In the genomic region with DNA sequence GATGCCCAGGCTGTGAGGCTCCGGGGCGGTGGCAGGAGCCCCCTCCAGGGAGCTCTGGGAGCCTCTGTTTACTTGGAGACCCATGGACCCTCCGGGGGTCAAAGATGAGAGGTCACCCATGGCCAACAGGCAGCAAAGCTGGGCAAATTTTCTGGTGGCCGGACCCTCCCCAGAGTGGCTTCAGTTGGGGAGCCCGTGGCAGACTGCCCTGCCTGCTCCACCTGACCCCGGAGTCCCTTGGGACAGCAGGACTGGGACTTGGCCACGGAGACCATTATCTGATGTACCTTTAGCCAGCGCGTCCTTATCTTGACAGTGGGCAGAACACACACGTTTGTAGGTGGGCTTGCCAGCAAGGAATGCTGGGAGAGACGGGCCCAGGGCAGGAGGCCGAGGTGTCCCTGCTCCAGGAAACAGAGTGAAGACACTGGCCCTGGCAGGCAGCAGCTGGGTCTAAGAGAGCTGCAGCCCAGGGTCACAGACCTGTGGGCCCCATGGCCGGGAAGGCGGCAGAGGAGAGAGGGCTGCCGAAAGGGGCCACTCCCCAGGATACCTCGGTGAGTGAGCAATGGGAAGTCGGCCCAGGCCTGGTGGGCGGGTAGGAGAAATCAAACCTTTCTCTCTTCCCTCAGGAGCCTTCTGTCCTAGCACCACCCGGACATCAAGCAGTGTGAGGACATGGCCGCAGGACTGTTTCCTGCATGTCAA, we compare ENCODE assay signal across 1 cellular context.
TF ChIP-seq lines count a peak whose summit lies in the region.

A gene (minus strand): TSS at position 280 of the 708 bp plus-strand sequence. CDS start 160 bp downstream, at position 120.
A gene (plus strand): TSS at position 412 of the 708 bp plus-strand sequence. CDS start 83 bp downstream, at position 495.

TF ChIP-seq in HepG2, 621 proteins besides CTCF, POLR2A, EP300 and RAD21 (continued from another document and continues in another):
- TF ChIP-seq, protein P1, sequence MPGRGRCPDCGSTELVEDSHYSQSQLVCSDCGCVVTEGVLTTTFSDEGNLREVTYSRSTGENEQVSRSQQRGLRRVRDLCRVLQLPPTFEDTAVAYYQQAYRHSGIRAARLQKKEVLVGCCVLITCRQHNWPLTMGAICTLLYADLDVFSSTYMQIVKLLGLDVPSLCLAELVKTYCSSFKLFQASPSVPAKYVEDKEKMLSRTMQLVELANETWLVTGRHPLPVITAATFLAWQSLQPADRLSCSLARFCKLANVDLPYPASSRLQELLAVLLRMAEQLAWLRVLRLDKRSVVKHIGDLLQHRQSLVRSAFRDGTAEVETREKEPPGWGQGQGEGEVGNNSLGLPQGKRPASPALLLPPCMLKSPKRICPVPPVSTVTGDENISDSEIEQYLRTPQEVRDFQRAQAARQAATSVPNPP (CRISPR knock-in tag; IDR thresholded peaks at IDR 0.05), result 0 out of 2 replicates have a peak, but pooled peaks have one; percentile 46
- TF ChIP-seq, protein P2, sequence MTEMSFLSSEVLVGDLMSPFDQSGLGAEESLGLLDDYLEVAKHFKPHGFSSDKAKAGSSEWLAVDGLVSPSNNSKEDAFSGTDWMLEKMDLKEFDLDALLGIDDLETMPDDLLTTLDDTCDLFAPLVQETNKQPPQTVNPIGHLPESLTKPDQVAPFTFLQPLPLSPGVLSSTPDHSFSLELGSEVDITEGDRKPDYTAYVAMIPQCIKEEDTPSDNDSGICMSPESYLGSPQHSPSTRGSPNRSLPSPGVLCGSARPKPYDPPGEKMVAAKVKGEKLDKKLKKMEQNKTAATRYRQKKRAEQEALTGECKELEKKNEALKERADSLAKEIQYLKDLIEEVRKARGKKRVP (CRISPR knock-in tag; IDR thresholded peaks at IDR 0.05), result no peak
- TF ChIP-seq ZNF768 (CRISPR knock-in tag; IDR thresholded peaks at IDR 0.05) (peak; percentile 54; the same call in 1 of the 2 replicates), BRD4 (CRISPR knock-in tag; IDR thresholded peaks at IDR 0.05) (0 out of 2 replicates have a peak, but pooled peaks have one; percentile 38), DMAP1 (CRISPR knock-in tag; IDR thresholded peaks at IDR 0.05) (peak; percentile 81; the same call in 1 of the 2 replicates), ZMYM3 (CRISPR knock-in tag; IDR thresholded peaks at IDR 0.05) (peak; percentile 27; the same call in 1 of the 2 replicates), KDM6A (CRISPR knock-in tag; IDR thresholded peaks at IDR 0.05; ENCODE audit: low read depth) (no peak), STAG1 (CRISPR knock-in tag; IDR thresholded peaks at IDR 0.05) (peak; percentile 21; the same call in 1 of the 2 replicates), SIX1 (CRISPR knock-in tag; IDR thresholded peaks at IDR 0.05; ENCODE audit: borderline replicate concordance) (no peak), SOX6 (IDR thresholded peaks at IDR 0.05) (no peak), SOX6 (CRISPR knock-in tag; IDR thresholded peaks at IDR 0.05) (peak; percentile 55), ZNF143 (CRISPR knock-in tag; IDR thresholded peaks at IDR 0.05) (peak; percentile 87), ZFP37 (CRISPR knock-in tag; IDR thresholded peaks at IDR 0.05; ENCODE audit: borderline replicate concordance) (no peak), HOXA5 (CRISPR knock-in tag; IDR thresholded peaks at IDR 0.05) (no peak; the same call in 1 of the 2 replicates), GATA4 (IDR thresholded peaks at IDR 0.05; ENCODE audit: borderline replicate concordance, low read depth) (peak; percentile 67), ZNF780A (CRISPR knock-in tag; IDR thresholded peaks at IDR 0.05) (no peak; the same call in 1 of the 2 replicates), NFKB2 (CRISPR knock-in tag; IDR thresholded peaks at IDR 0.05; ENCODE audit: borderline replicate concordance) (peak; percentile 78; the same call in 1 of the 2 replicates), ZNF556 (CRISPR knock-in tag; IDR thresholded peaks at IDR 0.05; ENCODE audit: borderline replicate concordance) (peak; percentile 83; the same call in 1 of the 2 replicates), ZBTB21 (CRISPR knock-in tag; IDR thresholded peaks at IDR 0.05) (peak; percentile 44), ZNF788 (CRISPR knock-in tag; IDR thresholded peaks at IDR 0.05; ENCODE audit: borderline replicate concordance) (0 out of 2 replicates have a peak, but pooled peaks have one; percentile 69), TRIM24 (CRISPR knock-in tag; IDR thresholded peaks at IDR 0.05) (no peak), ZNF260 (CRISPR knock-in tag; IDR thresholded peaks at IDR 0.05; ENCODE audit: borderline replicate concordance, low read depth) (no peak), MBD4 (IDR thresholded peaks at IDR 0.05; ENCODE audit: borderline replicate concordance, low read length) (no peak), ZNF230 (CRISPR knock-in tag; IDR thresholded peaks at IDR 0.05) (no peak; the same call in 1 of the 2 replicates), ZNF530 (CRISPR knock-in tag; IDR thresholded peaks at IDR 0.05; ENCODE audit: low read depth) (no peak), SRSF1 (optimal IDR thresholded peaks at IDR 0.05; ENCODE audit: low read depth, low read length) (peak; percentile 46), PCBP2 (optimal IDR thresholded peaks at IDR 0.05; ENCODE audit: low read depth, low read length, poor library complexity, severe bottlenecking) (no peak), ZNF432 (CRISPR knock-in tag; IDR thresholded peaks at IDR 0.05; ENCODE audit: borderline replicate concordance) (peak; percentile 70; the same call in 1 of the 2 replicates), ZNF619 (CRISPR knock-in tag; IDR thresholded peaks at IDR 0.05) (no peak), SRSF9 (IDR thresholded peaks at IDR 0.05; ENCODE audit: borderline replicate concordance, insufficient read depth, low read depth, low read length, poor library complexity, severe bottlenecking) (no peak), FOXO1 (CRISPR knock-in tag; IDR thresholded peaks at IDR 0.05) (0 out of 2 replicates have a peak, but pooled peaks have one; percentile 11), ZNF605 (CRISPR knock-in tag; IDR thresholded peaks at IDR 0.05) (peak; percentile 10; the same call in 1 of the 2 replicates), ZNF34 (CRISPR knock-in tag; IDR thresholded peaks at IDR 0.05; ENCODE audit: borderline replicate concordance) (0 out of 2 replicates have a peak, but pooled peaks have one; percentile 38), NR1H2 (CRISPR knock-in tag; IDR thresholded peaks at IDR 0.05; ENCODE audit: borderline replicate concordance, low read depth) (peak; percentile 87; the same call in 1 of the 2 replicates), BRCA1 (CRISPR knock-in tag; IDR thresholded peaks at IDR 0.05) (0 out of 2 replicates have a peak, but pooled peaks have one; percentile 53), ZNF263 (CRISPR knock-in tag; IDR thresholded peaks at IDR 0.05) (no peak), ZNF296 (CRISPR knock-in tag; conservative IDR thresholded peaks at IDR 0.05) (peak; percentile 82; the same call in 1 of the 2 replicates), MYC (CRISPR knock-in tag; IDR thresholded peaks at IDR 0.05; ENCODE audit: borderline replicate concordance) (peak; percentile 74; the same call in 1 of the 2 replicates), PITX1 (CRISPR knock-in tag; IDR thresholded peaks at IDR 0.05) (peak; percentile 39; the same call in 1 of the 2 replicates), ELF1 (CRISPR knock-in tag; IDR thresholded peaks at IDR 0.05) (peak; percentile 9; the same call in 1 of the 2 replicates), ZNF782 (CRISPR knock-in tag; IDR thresholded peaks at IDR 0.05; ENCODE audit: borderline replicate concordance) (no peak; the same call in 1 of the 2 replicates), NKX3-1 (CRISPR knock-in tag; IDR thresholded peaks at IDR 0.05) (0 out of 2 replicates have a peak, but pooled peaks have one; percentile 36), RFX1 (IDR thresholded peaks at IDR 0.05) (no peak), ZNF75D (CRISPR knock-in tag; IDR thresholded peaks at IDR 0.05; ENCODE audit: borderline replicate concordance) (no peak), ZNF777 (CRISPR knock-in tag; IDR thresholded peaks at IDR 0.05) (peak; percentile 41; the same call in 1 of the 2 replicates), KLF6 (CRISPR knock-in tag; IDR thresholded peaks at IDR 0.05) (no peak; the same call in 1 of the 2 replicates), ZNF709 (CRISPR knock-in tag; IDR thresholded peaks at IDR 0.05) (peak; percentile 83), SALL1 (CRISPR knock-in tag; IDR thresholded peaks at IDR 0.05) (peak; percentile 76)
- TF ChIP-seq, protein P3, sequence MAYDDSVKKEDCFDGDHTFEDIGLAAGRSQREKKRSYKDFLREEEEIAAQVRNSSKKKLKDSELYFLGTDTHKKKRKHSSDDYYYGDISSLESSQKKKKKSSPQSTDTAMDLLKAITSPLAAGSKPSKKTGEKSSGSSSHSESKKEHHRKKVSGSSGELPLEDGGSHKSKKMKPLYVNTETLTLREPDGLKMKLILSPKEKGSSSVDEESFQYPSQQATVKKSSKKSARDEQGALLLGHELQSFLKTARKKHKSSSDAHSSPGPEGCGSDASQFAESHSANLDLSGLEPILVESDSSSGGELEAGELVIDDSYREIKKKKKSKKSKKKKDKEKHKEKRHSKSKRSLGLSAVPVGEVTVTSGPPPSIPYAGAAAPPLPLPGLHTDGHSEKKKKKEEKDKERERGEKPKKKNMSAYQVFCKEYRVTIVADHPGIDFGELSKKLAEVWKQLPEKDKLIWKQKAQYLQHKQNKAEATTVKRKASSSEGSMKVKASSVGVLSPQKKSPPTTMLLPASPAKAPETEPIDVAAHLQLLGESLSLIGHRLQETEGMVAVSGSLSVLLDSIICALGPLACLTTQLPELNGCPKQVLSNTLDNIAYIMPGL (CRISPR knock-in tag; IDR thresholded peaks at IDR 0.05; ENCODE audit: borderline replicate concordance in 1 of 2, low read depth in 1 of 2), result peak; percentile 25 to 79; a peak in 3 of 4 replicates
- TF ChIP-seq, protein P4, sequence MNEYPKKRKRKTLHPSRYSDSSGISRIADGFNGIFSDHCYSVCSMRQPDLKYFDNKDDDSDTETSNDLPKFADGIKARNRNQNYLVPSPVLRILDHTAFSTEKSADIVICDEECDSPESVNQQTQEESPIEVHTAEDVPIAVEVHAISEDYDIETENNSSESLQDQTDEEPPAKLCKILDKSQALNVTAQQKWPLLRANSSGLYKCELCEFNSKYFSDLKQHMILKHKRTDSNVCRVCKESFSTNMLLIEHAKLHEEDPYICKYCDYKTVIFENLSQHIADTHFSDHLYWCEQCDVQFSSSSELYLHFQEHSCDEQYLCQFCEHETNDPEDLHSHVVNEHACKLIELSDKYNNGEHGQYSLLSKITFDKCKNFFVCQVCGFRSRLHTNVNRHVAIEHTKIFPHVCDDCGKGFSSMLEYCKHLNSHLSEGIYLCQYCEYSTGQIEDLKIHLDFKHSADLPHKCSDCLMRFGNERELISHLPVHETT (CRISPR knock-in tag; conservative IDR thresholded peaks at IDR 0.05), result no peak
- TF ChIP-seq, protein P5, sequence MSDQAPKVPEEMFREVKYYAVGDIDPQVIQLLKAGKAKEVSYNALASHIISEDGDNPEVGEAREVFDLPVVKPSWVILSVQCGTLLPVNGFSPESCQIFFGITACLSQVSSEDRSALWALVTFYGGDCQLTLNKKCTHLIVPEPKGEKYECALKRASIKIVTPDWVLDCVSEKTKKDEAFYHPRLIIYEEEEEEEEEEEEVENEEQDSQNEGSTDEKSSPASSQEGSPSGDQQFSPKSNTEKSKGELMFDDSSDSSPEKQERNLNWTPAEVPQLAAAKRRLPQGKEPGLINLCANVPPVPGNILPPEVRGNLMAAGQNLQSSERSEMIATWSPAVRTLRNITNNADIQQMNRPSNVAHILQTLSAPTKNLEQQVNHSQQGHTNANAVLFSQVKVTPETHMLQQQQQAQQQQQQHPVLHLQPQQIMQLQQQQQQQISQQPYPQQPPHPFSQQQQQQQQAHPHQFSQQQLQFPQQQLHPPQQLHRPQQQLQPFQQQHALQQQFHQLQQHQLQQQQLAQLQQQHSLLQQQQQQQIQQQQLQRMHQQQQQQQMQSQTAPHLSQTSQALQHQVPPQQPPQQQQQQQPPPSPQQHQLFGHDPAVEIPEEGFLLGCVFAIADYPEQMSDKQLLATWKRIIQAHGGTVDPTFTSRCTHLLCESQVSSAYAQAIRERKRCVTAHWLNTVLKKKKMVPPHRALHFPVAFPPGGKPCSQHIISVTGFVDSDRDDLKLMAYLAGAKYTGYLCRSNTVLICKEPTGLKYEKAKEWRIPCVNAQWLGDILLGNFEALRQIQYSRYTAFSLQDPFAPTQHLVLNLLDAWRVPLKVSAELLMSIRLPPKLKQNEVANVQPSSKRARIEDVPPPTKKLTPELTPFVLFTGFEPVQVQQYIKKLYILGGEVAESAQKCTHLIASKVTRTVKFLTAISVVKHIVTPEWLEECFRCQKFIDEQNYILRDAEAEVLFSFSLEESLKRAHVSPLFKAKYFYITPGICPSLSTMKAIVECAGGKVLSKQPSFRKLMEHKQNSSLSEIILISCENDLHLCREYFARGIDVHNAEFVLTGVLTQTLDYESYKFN (CRISPR knock-in tag; conservative IDR thresholded peaks at IDR 0.05), result peak; percentile 62; the same call in 1 of the 2 replicates
- TF ChIP-seq, protein P6, sequence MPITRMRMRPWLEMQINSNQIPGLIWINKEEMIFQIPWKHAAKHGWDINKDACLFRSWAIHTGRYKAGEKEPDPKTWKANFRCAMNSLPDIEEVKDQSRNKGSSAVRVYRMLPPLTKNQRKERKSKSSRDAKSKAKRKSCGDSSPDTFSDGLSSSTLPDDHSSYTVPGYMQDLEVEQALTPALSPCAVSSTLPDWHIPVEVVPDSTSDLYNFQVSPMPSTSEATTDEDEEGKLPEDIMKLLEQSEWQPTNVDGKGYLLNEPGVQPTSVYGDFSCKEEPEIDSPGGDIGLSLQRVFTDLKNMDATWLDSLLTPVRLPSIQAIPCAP (CRISPR knock-in tag; IDR thresholded peaks at IDR 0.05; ENCODE audit: low read depth), result no peak
- TF ChIP-seq, protein P7, sequence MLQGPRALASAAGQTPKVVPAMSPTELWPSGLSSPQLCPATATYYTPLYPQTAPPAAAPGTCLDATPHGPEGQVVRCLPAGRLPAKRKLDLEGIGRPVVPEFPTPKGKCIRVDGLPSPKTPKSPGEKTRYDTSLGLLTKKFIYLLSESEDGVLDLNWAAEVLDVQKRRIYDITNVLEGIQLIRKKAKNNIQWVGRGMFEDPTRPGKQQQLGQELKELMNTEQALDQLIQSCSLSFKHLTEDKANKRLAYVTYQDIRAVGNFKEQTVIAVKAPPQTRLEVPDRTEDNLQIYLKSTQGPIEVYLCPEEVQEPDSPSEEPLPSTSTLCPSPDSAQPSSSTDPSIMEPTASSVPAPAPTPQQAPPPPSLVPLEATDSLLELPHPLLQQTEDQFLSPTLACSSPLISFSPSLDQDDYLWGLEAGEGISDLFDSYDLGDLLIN (CRISPR knock-in tag; IDR thresholded peaks at IDR 0.05; ENCODE audit: borderline replicate concordance), result peak; percentile 49; the same call in 1 of the 2 replicates
- TF ChIP-seq, protein P8, sequence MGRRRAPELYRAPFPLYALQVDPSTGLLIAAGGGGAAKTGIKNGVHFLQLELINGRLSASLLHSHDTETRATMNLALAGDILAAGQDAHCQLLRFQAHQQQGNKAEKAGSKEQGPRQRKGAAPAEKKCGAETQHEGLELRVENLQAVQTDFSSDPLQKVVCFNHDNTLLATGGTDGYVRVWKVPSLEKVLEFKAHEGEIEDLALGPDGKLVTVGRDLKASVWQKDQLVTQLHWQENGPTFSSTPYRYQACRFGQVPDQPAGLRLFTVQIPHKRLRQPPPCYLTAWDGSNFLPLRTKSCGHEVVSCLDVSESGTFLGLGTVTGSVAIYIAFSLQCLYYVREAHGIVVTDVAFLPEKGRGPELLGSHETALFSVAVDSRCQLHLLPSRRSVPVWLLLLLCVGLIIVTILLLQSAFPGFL (CRISPR knock-in tag; IDR thresholded peaks at IDR 0.05), result no peak
